In the genomic region with DNA sequence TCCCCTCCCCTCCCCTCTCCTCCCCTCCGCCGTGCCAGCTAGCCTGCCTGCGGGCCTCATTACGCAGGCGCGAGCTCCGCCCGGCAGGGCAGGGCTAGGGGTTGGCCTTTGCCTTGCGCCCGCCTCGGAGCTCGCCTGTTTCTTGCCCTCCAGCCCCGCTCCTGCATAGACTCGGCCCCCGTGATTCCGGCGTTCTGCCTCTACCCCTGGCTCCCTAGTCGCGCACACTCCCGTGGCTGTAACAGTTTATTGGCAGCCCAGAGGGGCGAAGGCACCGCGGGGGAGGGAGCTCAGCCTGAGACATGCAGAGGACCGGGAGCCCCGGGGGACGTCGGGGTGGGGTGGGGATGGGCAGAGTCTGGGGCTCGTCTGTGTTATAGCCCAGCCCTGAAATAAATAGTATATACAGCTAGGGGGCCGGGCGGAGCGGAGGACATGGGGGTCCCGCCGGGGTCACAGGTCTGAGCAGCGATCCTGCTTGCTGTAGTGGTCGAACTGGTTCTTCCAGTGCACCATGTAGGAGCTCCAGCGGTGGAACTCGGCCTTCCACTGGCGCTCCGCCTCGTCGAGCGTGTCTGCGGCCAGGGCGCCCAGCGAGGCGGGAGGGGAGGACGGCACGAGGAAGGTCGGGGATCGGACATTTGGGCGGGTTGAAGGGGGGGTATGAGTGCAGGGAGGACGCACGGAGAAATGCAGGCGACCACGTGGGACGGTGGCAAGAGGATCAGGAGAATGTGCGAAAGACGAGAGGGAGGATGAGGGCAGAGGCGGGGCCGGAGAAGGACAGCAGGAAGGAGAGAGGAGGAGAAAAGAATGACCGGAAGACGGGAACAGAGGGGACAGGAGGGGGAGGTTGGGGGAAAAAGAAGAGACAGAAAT, we compare ENCODE assay signal across 1 cellular context.
TF ChIP-seq lines count a peak whose summit lies in the region.

No MANE protein-coding gene starts in this region.

TF ChIP-seq in K562, 482 proteins besides CTCF, POLR2A, EP300 and RAD21 (continued from another document and continues in another):
- TF ChIP-seq, protein P1, sequence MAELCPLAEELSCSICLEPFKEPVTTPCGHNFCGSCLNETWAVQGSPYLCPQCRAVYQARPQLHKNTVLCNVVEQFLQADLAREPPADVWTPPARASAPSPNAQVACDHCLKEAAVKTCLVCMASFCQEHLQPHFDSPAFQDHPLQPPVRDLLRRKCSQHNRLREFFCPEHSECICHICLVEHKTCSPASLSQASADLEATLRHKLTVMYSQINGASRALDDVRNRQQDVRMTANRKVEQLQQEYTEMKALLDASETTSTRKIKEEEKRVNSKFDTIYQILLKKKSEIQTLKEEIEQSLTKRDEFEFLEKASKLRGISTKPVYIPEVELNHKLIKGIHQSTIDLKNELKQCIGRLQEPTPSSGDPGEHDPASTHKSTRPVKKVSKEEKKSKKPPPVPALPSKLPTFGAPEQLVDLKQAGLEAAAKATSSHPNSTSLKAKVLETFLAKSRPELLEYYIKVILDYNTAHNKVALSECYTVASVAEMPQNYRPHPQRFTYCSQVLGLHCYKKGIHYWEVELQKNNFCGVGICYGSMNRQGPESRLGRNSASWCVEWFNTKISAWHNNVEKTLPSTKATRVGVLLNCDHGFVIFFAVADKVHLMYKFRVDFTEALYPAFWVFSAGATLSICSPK (IDR thresholded peaks at IDR 0.05; ENCODE audit: borderline replicate concordance): peak; percentile 91; the same call in 1 of the 2 replicates
- no peak for TF ChIP-seq ZNF239 (CRISPR knock-in tag; IDR thresholded peaks at IDR 0.05)
- TF ChIP-seq ZKSCAN3 (CRISPR knock-in tag; IDR thresholded peaks at IDR 0.05): no peak
- TF ChIP-seq SAP30 (IDR thresholded peaks at IDR 0.05; ENCODE audit: borderline replicate concordance, insufficient read depth, low read depth, low read length, poor library complexity, severe bottlenecking): peak; percentile 71
- TF ChIP-seq MAFF (IDR thresholded peaks at IDR 0.05; ENCODE audit: low read length): no peak
- no peak for TF ChIP-seq IFI16 (CRISPR knock-in tag; IDR thresholded peaks at IDR 0.05)
- no peak for TF ChIP-seq ZBTB5 (IDR thresholded peaks at IDR 0.05)
- no peak for TF ChIP-seq ZNF444 (CRISPR knock-in tag; IDR thresholded peaks at IDR 0.05)
- TF ChIP-seq FOXA1 (IDR thresholded peaks at IDR 0.05; ENCODE audit: borderline replicate concordance): no peak
- peak; percentile 64; the same call in 1 of the 2 replicates for TF ChIP-seq CTBP1 (IDR thresholded peaks at IDR 0.05; ENCODE audit: borderline replicate concordance)
- TF ChIP-seq PREB (CRISPR knock-in tag; IDR thresholded peaks at IDR 0.05): no peak
- no peak for TF ChIP-seq MAFK (IDR thresholded peaks at IDR 0.05; ENCODE audit: low read length)
- no peak for TF ChIP-seq TCFL5 (CRISPR knock-in tag; conservative IDR thresholded peaks at IDR 0.05)
- TF ChIP-seq KLF13 (tag; IDR thresholded peaks at IDR 0.05; ENCODE audit: borderline replicate concordance, low read depth): 0 out of 2 replicates have a peak, but pooled peaks have one; percentile 27
- TF ChIP-seq, protein P2, sequence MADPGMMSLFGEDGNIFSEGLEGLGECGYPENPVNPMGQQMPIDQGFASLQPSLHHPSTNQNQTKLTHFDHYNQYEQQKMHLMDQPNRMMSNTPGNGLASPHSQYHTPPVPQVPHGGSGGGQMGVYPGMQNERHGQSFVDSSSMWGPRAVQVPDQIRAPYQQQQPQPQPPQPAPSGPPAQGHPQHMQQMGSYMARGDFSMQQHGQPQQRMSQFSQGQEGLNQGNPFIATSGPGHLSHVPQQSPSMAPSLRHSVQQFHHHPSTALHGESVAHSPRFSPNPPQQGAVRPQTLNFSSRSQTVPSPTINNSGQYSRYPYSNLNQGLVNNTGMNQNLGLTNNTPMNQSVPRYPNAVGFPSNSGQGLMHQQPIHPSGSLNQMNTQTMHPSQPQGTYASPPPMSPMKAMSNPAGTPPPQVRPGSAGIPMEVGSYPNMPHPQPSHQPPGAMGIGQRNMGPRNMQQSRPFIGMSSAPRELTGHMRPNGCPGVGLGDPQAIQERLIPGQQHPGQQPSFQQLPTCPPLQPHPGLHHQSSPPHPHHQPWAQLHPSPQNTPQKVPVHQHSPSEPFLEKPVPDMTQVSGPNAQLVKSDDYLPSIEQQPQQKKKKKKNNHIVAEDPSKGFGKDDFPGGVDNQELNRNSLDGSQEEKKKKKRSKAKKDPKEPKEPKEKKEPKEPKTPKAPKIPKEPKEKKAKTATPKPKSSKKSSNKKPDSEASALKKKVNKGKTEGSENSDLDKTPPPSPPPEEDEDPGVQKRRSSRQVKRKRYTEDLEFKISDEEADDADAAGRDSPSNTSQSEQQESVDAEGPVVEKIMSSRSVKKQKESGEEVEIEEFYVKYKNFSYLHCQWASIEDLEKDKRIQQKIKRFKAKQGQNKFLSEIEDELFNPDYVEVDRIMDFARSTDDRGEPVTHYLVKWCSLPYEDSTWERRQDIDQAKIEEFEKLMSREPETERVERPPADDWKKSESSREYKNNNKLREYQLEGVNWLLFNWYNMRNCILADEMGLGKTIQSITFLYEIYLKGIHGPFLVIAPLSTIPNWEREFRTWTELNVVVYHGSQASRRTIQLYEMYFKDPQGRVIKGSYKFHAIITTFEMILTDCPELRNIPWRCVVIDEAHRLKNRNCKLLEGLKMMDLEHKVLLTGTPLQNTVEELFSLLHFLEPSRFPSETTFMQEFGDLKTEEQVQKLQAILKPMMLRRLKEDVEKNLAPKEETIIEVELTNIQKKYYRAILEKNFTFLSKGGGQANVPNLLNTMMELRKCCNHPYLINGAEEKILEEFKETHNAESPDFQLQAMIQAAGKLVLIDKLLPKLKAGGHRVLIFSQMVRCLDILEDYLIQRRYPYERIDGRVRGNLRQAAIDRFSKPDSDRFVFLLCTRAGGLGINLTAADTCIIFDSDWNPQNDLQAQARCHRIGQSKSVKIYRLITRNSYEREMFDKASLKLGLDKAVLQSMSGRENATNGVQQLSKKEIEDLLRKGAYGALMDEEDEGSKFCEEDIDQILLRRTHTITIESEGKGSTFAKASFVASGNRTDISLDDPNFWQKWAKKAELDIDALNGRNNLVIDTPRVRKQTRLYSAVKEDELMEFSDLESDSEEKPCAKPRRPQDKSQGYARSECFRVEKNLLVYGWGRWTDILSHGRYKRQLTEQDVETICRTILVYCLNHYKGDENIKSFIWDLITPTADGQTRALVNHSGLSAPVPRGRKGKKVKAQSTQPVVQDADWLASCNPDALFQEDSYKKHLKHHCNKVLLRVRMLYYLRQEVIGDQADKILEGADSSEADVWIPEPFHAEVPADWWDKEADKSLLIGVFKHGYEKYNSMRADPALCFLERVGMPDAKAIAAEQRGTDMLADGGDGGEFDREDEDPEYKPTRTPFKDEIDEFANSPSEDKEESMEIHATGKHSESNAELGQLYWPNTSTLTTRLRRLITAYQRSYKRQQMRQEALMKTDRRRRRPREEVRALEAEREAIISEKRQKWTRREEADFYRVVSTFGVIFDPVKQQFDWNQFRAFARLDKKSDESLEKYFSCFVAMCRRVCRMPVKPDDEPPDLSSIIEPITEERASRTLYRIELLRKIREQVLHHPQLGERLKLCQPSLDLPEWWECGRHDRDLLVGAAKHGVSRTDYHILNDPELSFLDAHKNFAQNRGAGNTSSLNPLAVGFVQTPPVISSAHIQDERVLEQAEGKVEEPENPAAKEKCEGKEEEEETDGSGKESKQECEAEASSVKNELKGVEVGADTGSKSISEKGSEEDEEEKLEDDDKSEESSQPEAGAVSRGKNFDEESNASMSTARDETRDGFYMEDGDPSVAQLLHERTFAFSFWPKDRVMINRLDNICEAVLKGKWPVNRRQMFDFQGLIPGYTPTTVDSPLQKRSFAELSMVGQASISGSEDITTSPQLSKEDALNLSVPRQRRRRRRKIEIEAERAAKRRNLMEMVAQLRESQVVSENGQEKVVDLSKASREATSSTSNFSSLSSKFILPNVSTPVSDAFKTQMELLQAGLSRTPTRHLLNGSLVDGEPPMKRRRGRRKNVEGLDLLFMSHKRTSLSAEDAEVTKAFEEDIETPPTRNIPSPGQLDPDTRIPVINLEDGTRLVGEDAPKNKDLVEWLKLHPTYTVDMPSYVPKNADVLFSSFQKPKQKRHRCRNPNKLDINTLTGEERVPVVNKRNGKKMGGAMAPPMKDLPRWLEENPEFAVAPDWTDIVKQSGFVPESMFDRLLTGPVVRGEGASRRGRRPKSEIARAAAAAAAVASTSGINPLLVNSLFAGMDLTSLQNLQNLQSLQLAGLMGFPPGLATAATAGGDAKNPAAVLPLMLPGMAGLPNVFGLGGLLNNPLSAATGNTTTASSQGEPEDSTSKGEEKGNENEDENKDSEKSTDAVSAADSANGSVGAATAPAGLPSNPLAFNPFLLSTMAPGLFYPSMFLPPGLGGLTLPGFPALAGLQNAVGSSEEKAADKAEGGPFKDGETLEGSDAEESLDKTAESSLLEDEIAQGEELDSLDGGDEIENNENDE (IDR thresholded peaks at IDR 0.05; ENCODE audit: low read depth, low read length): no peak
- TF ChIP-seq SMARCE1 (IDR thresholded peaks at IDR 0.05): peak; percentile 80
- no peak for TF ChIP-seq ZNF764 (CRISPR knock-in tag; IDR thresholded peaks at IDR 0.05; ENCODE audit: low read depth)
- no peak for TF ChIP-seq ZNF316 (IDR thresholded peaks at IDR 0.05)
- no peak for TF ChIP-seq ZNF584 (CRISPR knock-in tag; IDR thresholded peaks at IDR 0.05; ENCODE audit: low read depth)
- TF ChIP-seq HDGF (IDR thresholded peaks at IDR 0.05): peak; percentile 91
- TF ChIP-seq IRF2 (CRISPR knock-in tag; IDR thresholded peaks at IDR 0.05): no peak
- TF ChIP-seq POLR3G (IDR thresholded peaks at IDR 0.05; ENCODE audit: extremely low read depth, insufficient read length, insufficient replicate concordance): no peak
- TF ChIP-seq SNIP1 (IDR thresholded peaks at IDR 0.05; ENCODE audit: low read depth): no peak; the same call in 1 of the 2 replicates
- no peak for TF ChIP-seq EZH2 (IDR thresholded peaks at IDR 0.05; ENCODE audit: borderline replicate concordance, low read depth, low read length)
- no peak for TF ChIP-seq ZNF184 (CRISPR knock-in tag; IDR thresholded peaks at IDR 0.05)
- no peak for TF ChIP-seq DACH1 (IDR thresholded peaks at IDR 0.05; ENCODE audit: partially characterized antibody)
- TF ChIP-seq NELFE (IDR thresholded peaks at IDR 0.05; ENCODE audit: insufficient read depth, insufficient read length): no peak
- TF ChIP-seq ZBTB34 (CRISPR knock-in tag; IDR thresholded peaks at IDR 0.05): no peak
- TF ChIP-seq HNRNPH1 (optimal IDR thresholded peaks at IDR 0.05; ENCODE audit: low read depth, low read length): no peak
- no peak for TF ChIP-seq PRMT5 (CRISPR knock-in tag; IDR thresholded peaks at IDR 0.05)
- no peak for TF ChIP-seq MCM5 (IDR thresholded peaks at IDR 0.05; ENCODE audit: low read depth)
